9 cellular contexts compared by ENCODE assay signal in genomic region chr2:206915136-206915535, GRCh38. TPM values are rescaled to one million over a fixed set of nuclear protein-coding genes. Genes with fewer than 3 reads are reported as not detected.
A peak's percentile ranks its signal among the peaks of the same experiment; 100 is the strongest.
DNase-seq lines count a peak whose midpoint lies in the region; ATAC-seq, FAIRE-seq and TF ChIP-seq lines count a peak whose summit lies in the region.
"Had no signal": no experiment of that assay in that cellular context is flagged by ENCODE, and none has a peak within 500 bp of the region (broad histone marks: within the 10 kb centered on the region; RNA-seq: fewer than 3 reads in every experiment).

No MANE protein-coding gene starts in this region.

- in situ Hi-C loops in mammary epithelial cell (cut with MboI; ENCODE audit: low sequenced_read_pairs in 2 of 2), result no loop called here
- in situ Hi-C loops in gastrocnemius medialis (cut with MboI; ENCODE audit: low sequenced_read_pairs in 4 of 4), result no loop called here

- no peaks in the 10 kb centered on the region for H3K36me3 Mint-ChIP-seq in activated T-cell treated with anti-CD3 and anti-CD28 coated beads, Interleukin-2, amount 50 U/mL, for 72 hours (ENCODE audit: insufficient read depth in 2 of 2)
- H3K36me3 Mint-ChIP-seq in stimulated activated memory B cell treated with anti-CD40 and anti-IgM and Interleukin-4, amounts not matched to agents 10 μg/mL and 1 μg/mL and 100 μg/mL, for 72 hours, result no peaks in the 10 kb centered on the region

- H3K9me3 ChIP-seq in mammary epithelial cell (replicated peaks; ENCODE audit: insufficient read depth, low read length) (no peaks in the 10 kb centered on the region), thyroid gland (no peaks in the 10 kb centered on the region), gastrocnemius medialis (no peaks in the 10 kb centered on the region)
- H3K9me3 ChIP-seq: Peyer's patch had no signal

- H3K36me3 ChIP-seq in mammary epithelial cell (ENCODE audit: insufficient read depth, low read length) (no peaks in the 10 kb centered on the region), thyroid gland (no peaks in the 10 kb centered on the region), gastrocnemius medialis (no peaks in the 10 kb centered on the region)
- H3K36me3 ChIP-seq: Peyer's patch had no signal

- intact Hi-C loops in mammary epithelial cell (cut with micrococcal nuclease), result no loop called here
- intact Hi-C loops in thyroid gland (cut with DNase I), result no loop called here
- intact Hi-C loops in gastrocnemius medialis (cut with DNase I; ENCODE audit: low total_unique reads), result no loop called here

- H3K27ac Mint-ChIP-seq in activated T-cell treated with anti-CD3 and anti-CD28 coated beads, Interleukin-2, amount 50 U/mL, for 72 hours, result no peak overlapping the region
- H3K27ac Mint-ChIP-seq in stimulated activated memory B cell treated with anti-CD40 and anti-IgM and Interleukin-4, amounts not matched to agents 10 μg/mL and 1 μg/mL and 100 μg/mL, for 72 hours, result no peak overlapping the region

- H3K4me3 ChIP-seq in mammary epithelial cell (replicated peaks in 1 of 3; ENCODE audit: insufficient read depth in 1 of 3, low read depth in 2 of 3, low read length in 3 of 3) (no peak overlapping the region), thyroid gland (replicated peaks in 1 of 3) (no peak overlapping the region), gastrocnemius medialis (no peak overlapping the region)
- H3K4me3 ChIP-seq: Peyer's patch had no signal

- no peaks in the 10 kb centered on the region for H3K27me3 Mint-ChIP-seq in activated T-cell treated with anti-CD3 and anti-CD28 coated beads, Interleukin-2, amount 50 U/mL, for 72 hours (ENCODE audit: low read depth)
- H3K27me3 Mint-ChIP-seq in stimulated activated memory B cell treated with anti-CD40 and anti-IgM and Interleukin-4, amounts not matched to agents 10 μg/mL and 1 μg/mL and 100 μg/mL, for 72 hours, result peaks cover 18% of the 10 kb centered on the region

- ATAC-seq in activated T-cell treated with anti-CD3 and anti-CD28 coated beads, Interleukin-2, amount 50 U/mL, for 72 hours (replicated peaks in 1 of 2), result peak; percentile 100
- peak; percentile 91 for ATAC-seq in stimulated activated memory B cell treated with anti-CD40 and anti-IgM and Interleukin-4, amounts not matched to agents 10 μg/mL and 1 μg/mL and 100 μg/mL, for 72 hours
- no peak for ATAC-seq in gastrocnemius medialis

- H4K20me1 ChIP-seq in mammary epithelial cell (ENCODE audit: insufficient read depth, low read length), result no peaks in the 10 kb centered on the region

- no peak overlapping the region for H3K9ac ChIP-seq in mammary epithelial cell (ENCODE audit: insufficient read depth, low read length)

- H3K27ac ChIP-seq in mammary epithelial cell (ENCODE audit: insufficient read depth, low read depth, low read length) (no peak overlapping the region), thyroid gland (no peak overlapping the region), gastrocnemius medialis (no peak overlapping the region)

- WGBS in mammary epithelial cell (ENCODE audit: low coverage, missing lambda C conversion rate), result 100% methylated on average over 1 of the region's 1 CpG
- 26 to 61% methylated on average over 1 of the region's 1 CpG for WGBS in thyroid gland, 2 donors

- dilution Hi-C loops in mammary epithelial cell (cut with HindIII; ENCODE audit: low sequenced_read_pairs), result no loop called here

- BruUV-seq in mammary epithelial cell (replicated peaks; lab: Mats Ljungman, UMichigan), result no TSS peak

- no peaks in the 10 kb centered on the region for H3K79me2 ChIP-seq in mammary epithelial cell (ENCODE audit: insufficient read depth, low read length)

- CTCF ChIA-PET in mammary epithelial cell (lab: Charles Lee; ENCODE audit: low non-redundant PET), result no interaction called here

- no peak overlapping the region for H3K4me3 Mint-ChIP-seq in activated T-cell treated with anti-CD3 and anti-CD28 coated beads, Interleukin-2, amount 50 U/mL, for 72 hours
- H3K4me3 Mint-ChIP-seq in stimulated activated memory B cell treated with anti-CD40 and anti-IgM and Interleukin-4, amounts not matched to agents 10 μg/mL and 1 μg/mL and 100 μg/mL, for 72 hours, result no peak overlapping the region

- H3K27me3 ChIP-seq in mammary epithelial cell (ENCODE audit: insufficient read depth, low read length) (no peaks in the 10 kb centered on the region), thyroid gland (no peaks in the 10 kb centered on the region), gastrocnemius medialis (no peaks in the 10 kb centered on the region)
- H3K27me3 ChIP-seq: Peyer's patch had no signal

- TF ChIP-seq CTCF in mammary epithelial cell (conservative IDR thresholded peaks at IDR 0.05 in 1 of 2, IDR thresholded peaks at IDR 0.05 in 1 of 2; ENCODE audit: extremely low read depth in 1 of 2, insufficient read depth in 1 of 2, low read depth in 1 of 2, low read length in 2 of 2) (no peak), thyroid gland (IDR thresholded peaks at IDR 0.05) (no peak), gastrocnemius medialis (IDR thresholded peaks at IDR 0.05 in 4 of 5, conservative IDR thresholded peaks at IDR 0.05 in 1 of 5) (no peak)

- H3K4me1 Mint-ChIP-seq in activated T-cell treated with anti-CD3 and anti-CD28 coated beads, Interleukin-2, amount 50 U/mL, for 72 hours (ENCODE audit: low read depth), result no peaks in the 10 kb centered on the region
- no peaks in the 10 kb centered on the region for H3K4me1 Mint-ChIP-seq in stimulated activated memory B cell treated with anti-CD40 and anti-IgM and Interleukin-4, amounts not matched to agents 10 μg/mL and 1 μg/mL and 100 μg/mL, for 72 hours

- H3K9me3 Mint-ChIP-seq in activated T-cell treated with anti-CD3 and anti-CD28 coated beads, Interleukin-2, amount 50 U/mL, for 72 hours, result no peaks in the 10 kb centered on the region
- peaks cover 3% of the 10 kb centered on the region for H3K9me3 Mint-ChIP-seq in stimulated activated memory B cell treated with anti-CD40 and anti-IgM and Interleukin-4, amounts not matched to agents 10 μg/mL and 1 μg/mL and 100 μg/mL, for 72 hours

- TF ChIP-seq POLR2A in thyroid gland (IDR thresholded peaks at IDR 0.05), result no peak
- no peak for TF ChIP-seq POLR2A in gastrocnemius medialis (IDR thresholded peaks at IDR 0.05)

- H3K4me1 ChIP-seq in mammary epithelial cell (ENCODE audit: insufficient read depth, low read length) (no peaks in the 10 kb centered on the region), thyroid gland (no peaks in the 10 kb centered on the region), gastrocnemius medialis (no peaks in the 10 kb centered on the region)
- H3K4me1 ChIP-seq: Peyer's patch had no signal

- peak overlapping the region; percentile 11 for H3K4me2 ChIP-seq in mammary epithelial cell (ENCODE audit: insufficient read depth, low read depth, low read length)

- DNase-seq in activated T-cell treated with anti-CD3 and anti-CD28 coated beads, Interleukin-2, amount 50 U/mL, for 72 hours, result peak; percentile 26 to 35
- DNase-seq in activated T-cell treated with anti-CD3 and anti-CD28 coated beads, Interleukin-2, amount 50 U/mL, for 48 hours, result no peak
- DNase-seq in HTR-8/SVneo (ENCODE audit: insufficient read length, low spot score) (peak; percentile 4), mammary epithelial cell (peak; percentile 88), thyroid gland (no peak), NCI-H1417 (lab: John Stamatoyannopoulos, UW) (no peak), gastrocnemius medialis (no peak)

- H2AFZ ChIP-seq in mammary epithelial cell (ENCODE audit: low read depth, low read length), result no peak overlapping the region

- FAIRE-seq in HTR-8/SVneo (lab: Jason Lieb, UNC), result no peak

RNA-seq across cellular contexts. Expression of gene CPO, which starts 24.2 kb away (rescaled TPM):
- under 1 TPM in 1 of 2 donors, not detected in 1; 0.21 TPM for total RNA-seq in activated T-cell treated with anti-CD3 and anti-CD28 coated beads, Interleukin-2, amount 50 U/mL, for 72 hours
- total RNA-seq in mammary epithelial cell (not detected), thyroid gland (1 to 10 TPM in 2 of 4 donors, under 1 TPM in 1, not detected in 1; 0.40 to 2.1 (median 1.1) TPM), gastrocnemius medialis (1 to 10 TPM in 1 of 4 donors, under 1 TPM in 3; 0.26 to 1.1 (median 0.48) TPM)
- not detected for polyA plus RNA-seq in mammary epithelial cell
- not detected for polyA minus RNA-seq in mammary epithelial cell

Comparison
In these comparisons a context has a peak if more than half of its experiments do, and no peak if none do; other contexts are left out.
1. DNase-seq: peak in activated T-cell treated with anti-CD3 and anti-CD28 coated beads, Interleukin-2, amount 50 U/mL, for 72 hours (2 of 2), HTR-8/SVneo (single experiment) and mammary epithelial cell (single experiment); none in activated T-cell treated with anti-CD3 and anti-CD28 coated beads, Interleukin-2, amount 50 U/mL, for 48 hours (0 of 2), thyroid gland (0 of 2), NCI-H1417 (0 of 3) and gastrocnemius medialis (0 of 2).
2. ATAC-seq: peak in activated T-cell treated with anti-CD3 and anti-CD28 coated beads, Interleukin-2, amount 50 U/mL, for 72 hours (2 of 2) and stimulated activated memory B cell treated with anti-CD40 and anti-IgM and Interleukin-4, amounts not matched to agents 10 μg/mL and 1 μg/mL and 100 μg/mL, for 72 hours (single experiment); none in gastrocnemius medialis (0 of 2).